ENCODE assay signal across 34 cellular contexts in the genomic region with DNA sequence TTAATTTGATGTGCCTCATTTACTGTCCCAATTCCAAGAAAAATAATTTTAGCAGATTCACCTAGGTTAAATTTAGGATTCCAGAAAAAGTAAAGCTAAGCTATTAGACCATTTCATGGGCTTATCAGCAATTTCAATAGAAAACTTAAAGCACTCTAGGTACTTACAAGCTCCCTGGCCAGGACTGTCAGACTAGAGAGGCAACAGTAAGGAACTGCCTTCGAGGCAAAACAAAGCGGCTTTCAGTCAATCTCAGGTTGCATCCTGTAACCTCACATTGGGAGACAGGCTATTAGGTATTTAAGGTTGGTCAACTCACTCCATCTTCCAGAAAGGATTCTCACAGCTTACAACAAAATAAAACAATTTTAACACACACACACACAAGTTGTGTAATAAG.
"Had no signal": no experiment of that assay in that cellular context is flagged by ENCODE, and none has a peak within 500 bp of the region (broad histone marks: within the 10 kb centered on the region; RNA-seq: fewer than 3 reads in every experiment).

No MANE protein-coding gene starts in this region.

- H3K4me1 ChIP-seq: body of pancreas, gastroesophageal sphincter, left ventricle myocardium inferior, uterus had no signal

- H3K36me3 Mint-ChIP-seq: activated naive CD8-positive, alpha-beta T cell; type B pancreatic cell had no signal

- H3K27me3 Mint-ChIP-seq: progenitor cell of endocrine pancreas, type B pancreatic cell had no signal

- H3K27ac ChIP-seq: body of pancreas, coronary artery, gastroesophageal sphincter, left ventricle myocardium inferior, neutrophil, ovary, skin epidermis, thoracic aorta, uterus, VCaP had no signal

- H3K4me3 Mint-ChIP-seq: activated naive CD8-positive, alpha-beta T cell; natural killer cell treated with Interleukin-12 subunit alpha and Interleukin-12 subunit beta and Interleukin-15 and Interleukin-18, amount 100 ng/mL, for 72 hours; type B pancreatic cell had no signal

- H3K9me3 Mint-ChIP-seq: natural killer cell treated with Interleukin-12 subunit alpha and Interleukin-12 subunit beta and Interleukin-15 and Interleukin-18, amount 100 ng/mL, for 72 hours; type B pancreatic cell had no signal

- H3K36me3 ChIP-seq: gastroesophageal sphincter, left ventricle myocardium inferior, neutrophil, ovary, thoracic aorta, uterus had no signal

- DNase-seq: activated CD4-positive, alpha-beta T cell treated with anti-CD3 and anti-CD28 coated beads for 48 hours; activated CD4-positive, alpha-beta T cell treated with anti-CD3 and anti-CD28 coated beads, Interleukin-2, amount 50 U/mL, for 48 hours; activated CD8-positive, alpha-beta memory T cell treated with anti-CD3 and anti-CD28 coated beads for 24 hours; activated effector memory CD4-positive, alpha-beta T cell treated with Interleukin-2 at 50 U/mL for 16 hours; activated naive CD4-positive, alpha-beta T cell treated with Interleukin-2 at 50 U/mL for 16 hours; anterior cingulate cortex; body of pancreas; cerebellar nuclear complex; dorsolateral prefrontal cortex; effector memory CD4-positive, alpha-beta T cell; erythroblast; hippocampal formation; left ventricle myocardium inferior; mucosa of descending colon; ovary; stimulated activated CD4-positive, alpha-beta T cell treated with anti-CD3 and anti-CD28 coated beads, Interleukin-12 subunit alpha, Interleukin-12 subunit beta, amount 100 ng/mL, for 4 hours; stimulated activated CD4-positive, alpha-beta T cell treated with anti-CD3 and anti-CD28 coated beads, Interleukin-4, amount 100 ng/mL, for 1 hour; stimulated activated naive CD8-positive, alpha-beta T cell treated with anti-CD3 and anti-CD28 coated beads, Interleukin-15, Interleukin-2, amounts not matched to agents 100 U/mL and 50 U/mL, for 24 hours; T-helper 9 cell; uterus had no signal

- H3K27me3 ChIP-seq: body of pancreas, dorsolateral prefrontal cortex, neutrophil, ovary, uterus had no signal

- H3K27ac Mint-ChIP-seq: activated naive CD8-positive, alpha-beta T cell; natural killer cell treated with Interleukin-12 subunit alpha and Interleukin-12 subunit beta and Interleukin-15 and Interleukin-18, amount 100 ng/mL, for 72 hours; progenitor cell of endocrine pancreas; type B pancreatic cell had no signal

- ATAC-seq: activated CD4-positive, CD25-positive, alpha-beta regulatory T cell treated with anti-CD3 and anti-CD28 coated beads, Interleukin-2, amount 50 U/mL, for 24 hours; body of pancreas; gastroesophageal sphincter; mucosa of descending colon; natural killer cell treated with Interleukin-12 subunit alpha and Interleukin-12 subunit beta and Interleukin-15 and Interleukin-18, amount 100 ng/mL, for 72 hours; sciatic nerve; stimulated activated naive CD8-positive, alpha-beta T cell treated with anti-CD3 and anti-CD28 coated beads, Interleukin-15, Interleukin-2, amounts not matched to agents 100 U/mL and 50 U/mL, for 24 hours had no signal

- FAIRE-seq: TTC549 had no signal

- H3K4me3 ChIP-seq: body of pancreas, coronary artery, dorsolateral prefrontal cortex, gastroesophageal sphincter, left ventricle myocardium inferior, lung, mucosa of descending colon, ovary, skin epidermis, thoracic aorta, uterus had no signal

- H3K9me3 ChIP-seq: body of pancreas, gastroesophageal sphincter, left ventricle myocardium inferior, mucosa of descending colon, neutrophil, ovary, thoracic aorta, uterus had no signal
